ENCODE assay signal across 9 cellular contexts in the genomic region with DNA sequence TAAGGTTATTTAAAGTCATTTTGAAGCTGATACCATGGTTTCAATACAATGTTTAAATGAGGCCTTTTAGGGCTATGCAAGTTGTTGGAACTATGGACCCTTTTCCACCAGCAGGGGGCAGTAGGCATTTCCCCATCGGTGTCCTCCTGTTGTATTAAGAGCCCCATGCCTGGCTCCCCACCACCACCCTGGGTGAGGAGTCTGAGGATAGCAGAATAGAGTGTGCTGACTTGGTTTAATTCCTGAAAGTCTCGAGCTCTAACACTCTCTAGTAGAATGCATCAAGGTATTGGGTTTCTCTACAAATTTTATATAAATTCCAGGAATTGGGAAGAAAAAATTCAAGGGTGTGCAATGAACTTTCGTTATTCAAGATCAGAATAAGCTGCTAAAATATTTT.
A peak's percentile ranks its signal among the peaks of the same experiment; 100 is the strongest.
DNase-seq lines count a peak whose midpoint lies in the region; ATAC-seq, FAIRE-seq and TF ChIP-seq lines count a peak whose summit lies in the region.
"Had no signal": no experiment of that assay in that cellular context is flagged by ENCODE, and none has a peak within 500 bp of the region (broad histone marks: within the 10 kb centered on the region; RNA-seq: fewer than 3 reads in every experiment).

No MANE protein-coding gene starts in this region.

- DNase-seq in NCI-H1436 (lab: John Stamatoyannopoulos, UW): peak; percentile 39
- DNase-seq in NCI-H1436 treated with DMSO at 0.1 percent for 48 hours (lab: John Stamatoyannopoulos, UW): no peak
- DNase-seq in H54 (ENCODE audit: insufficient read length, low spot score): peak; percentile 15
- DNase-seq in MG63: peak; percentile 31
- peak; percentile 20 for DNase-seq in activated B cell treated with CpG ODN at 0.5 μM for 24 hours
- DNase-seq in choroid plexus epithelial cell (ENCODE audit: low read depth): peak; percentile 95
- peak in 2 of 3 donors; percentile 26 to 61 for DNase-seq in right lobe of liver
- peak; percentile 32 to 69 for DNase-seq in stimulated activated CD8-positive, alpha-beta memory T cell treated with anti-CD3 and anti-CD28 coated beads, Interleukin-2, amount 100 ng/mL, for 48 hours (ENCODE audit: low read depth in 2 of 2)

- TF ChIP-seq CTCF in activated B cell treated with CpG ODN at 0.5 μM for 24 hours (IDR thresholded peaks at IDR 0.05) (no peak), choroid plexus epithelial cell (conservative IDR thresholded peaks at IDR 0.05; ENCODE audit: low read depth, low read length) (peak; percentile 85), right lobe of liver (IDR thresholded peaks at IDR 0.05) (peak; percentile 39 to 56 (median 42))

- H3K27me3 Mint-ChIP-seq in activated B cell treated with CpG ODN at 0.5 μM for 24 hours: no peaks in the 10 kb centered on the region

- no peaks in the 10 kb centered on the region for H3K9me3 Mint-ChIP-seq in activated B cell treated with CpG ODN at 0.5 μM for 24 hours

- H3K4me1 ChIP-seq in right lobe of liver: peaks cover 0 to 15% (median 5%) of the 10 kb centered on the region in 4 donors

- CTCF ChIA-PET in activated B cell treated with CpG ODN at 0.5 μM for 24 hours (lab: Charles Lee): interaction anchor here (0.7 to 1.4 kb wide), 4 partner anchors 10 to 289 kb away, joined by 3 to 4 read pairs (median 4); no protein-coding TSS in a partner anchor

- FAIRE-seq in H54 (lab: Jason Lieb, UNC): no peak

- intact Hi-C loops in activated B cell treated with CpG ODN at 0.5 μM for 24 hours (cut with micrococcal nuclease) (loop anchor here (1.0 to 2.0 kb wide), 3 partner anchors 100 to 289 kb away; partner anchors contain the start of gene JADE1), right lobe of liver (cut with DNase I) (no loop called here)

- POLR2A ChIA-PET in activated B cell treated with CpG ODN at 0.5 μM for 24 hours (lab: Charles Lee): no interaction called here

- H3K4me3 Mint-ChIP-seq in activated B cell treated with CpG ODN at 0.5 μM for 24 hours: no peak overlapping the region

- 36% methylated on average over 3 of the region's 3 CpGs for WGBS in right lobe of liver (ENCODE audit: insufficient coverage, low coverage, low lambda C conversion rate, missing lambda C conversion rate)

- H3K27me3 ChIP-seq in MG63: no peaks in the 10 kb centered on the region
- no peaks in the 10 kb centered on the region for H3K27me3 ChIP-seq in right lobe of liver
- H3K27me3 ChIP-seq: BLaER1 treated with 17β-estradiol and CSF1 and Interleukin-3, amounts not matched to agents 10 nM and 100 nM had no signal

- no peak overlapping the region for H3K4me3 ChIP-seq in MG63
- no peak overlapping the region for H3K4me3 ChIP-seq in choroid plexus epithelial cell (ENCODE audit: low read depth, low read length)
- no peak overlapping the region for H3K4me3 ChIP-seq in right lobe of liver
- H3K4me3 ChIP-seq: BLaER1 treated with 17β-estradiol and CSF1 and Interleukin-3, amounts not matched to agents 10 nM and 100 nM had no signal

- peak overlapping the region; percentile 26 to 70 (median 56) for H3K27ac ChIP-seq in right lobe of liver
- H3K27ac ChIP-seq: BLaER1 treated with 17β-estradiol and CSF1 and Interleukin-3, amounts not matched to agents 10 nM and 100 nM had no signal

- H3K36me3 Mint-ChIP-seq in activated B cell treated with CpG ODN at 0.5 μM for 24 hours (ENCODE audit: low read depth): no peaks in the 10 kb centered on the region

- H3K36me3 ChIP-seq in MG63: no peaks in the 10 kb centered on the region
- no peaks in the 10 kb centered on the region for H3K36me3 ChIP-seq in right lobe of liver
- H3K36me3 ChIP-seq: BLaER1 treated with 17β-estradiol and CSF1 and Interleukin-3, amounts not matched to agents 10 nM and 100 nM had no signal

- no peaks in the 10 kb centered on the region for H3K4me1 Mint-ChIP-seq in activated B cell treated with CpG ODN at 0.5 μM for 24 hours

- H3K9me3 ChIP-seq in MG63: no peaks in the 10 kb centered on the region
- H3K9me3 ChIP-seq in right lobe of liver: no peaks in the 10 kb centered on the region
- H3K9me3 ChIP-seq: BLaER1 treated with 17β-estradiol and CSF1 and Interleukin-3, amounts not matched to agents 10 nM and 100 nM had no signal

- TF ChIP-seq POLR2A in H54 (IDR thresholded peaks at IDR 0.05; ENCODE audit: low read depth, low read length) (no peak), right lobe of liver (IDR thresholded peaks at IDR 0.05) (no peak)

- no peak overlapping the region for H3K27ac Mint-ChIP-seq in activated B cell treated with CpG ODN at 0.5 μM for 24 hours

- peak; percentile 45 for ATAC-seq in activated B cell treated with CpG ODN at 0.5 μM for 24 hours (ENCODE audit: low read depth)
- peak; percentile 25 to 55 (median 34) for ATAC-seq in right lobe of liver
